In the genomic region with DNA sequence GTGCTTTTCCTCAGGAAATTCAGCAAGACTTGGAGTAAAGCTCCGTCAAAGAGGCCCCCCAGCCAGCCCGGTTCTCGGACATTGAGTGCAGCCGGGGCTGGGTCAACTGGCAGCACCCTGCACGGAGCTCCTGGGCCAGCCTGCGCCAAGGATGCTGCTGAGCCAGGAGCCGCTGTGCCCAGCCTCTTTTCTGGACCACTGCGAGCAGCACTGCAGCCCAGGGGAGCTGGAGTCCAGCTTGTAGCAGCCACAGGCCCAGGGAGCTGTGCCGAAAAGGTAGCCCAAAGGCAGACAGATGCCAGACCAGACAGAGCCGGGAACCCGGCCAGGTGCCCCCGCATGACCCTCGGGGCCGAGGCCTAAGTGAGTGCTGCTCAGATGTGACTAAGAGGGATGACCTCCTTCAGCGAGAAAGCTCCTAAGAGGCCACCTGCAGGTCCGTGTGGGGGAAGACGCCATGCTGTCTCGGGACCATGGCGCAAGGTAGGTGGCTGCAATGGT, we compare ENCODE assay signal across 16 cellular contexts. TPM values are rescaled to one million over a fixed set of nuclear protein-coding genes. Genes with fewer than 3 reads are reported as not detected.
A peak's percentile ranks its signal among the peaks of the same experiment; 100 is the strongest.
DNase-seq lines count a peak whose midpoint lies in the region; ATAC-seq and TF ChIP-seq lines count a peak whose summit lies in the region.
"Had no signal": no experiment of that assay in that cellular context is flagged by ENCODE, and none has a peak within 500 bp of the region (broad histone marks: within the 10 kb centered on the region; RNA-seq: fewer than 3 reads in every experiment).

No MANE protein-coding gene starts in this region.

- CTCF ChIA-PET in MCF 10A (lab: Yijun Ruan, JAX), result interaction anchor here (1.5 kb wide), 1 partner anchor 210 kb away, joined by 4 read pairs; no protein-coding TSS in a partner anchor
- CTCF ChIA-PET in activated CD8-positive, alpha-beta T cell treated with anti-CD3 and anti-CD28 coated beads for 36 hours (lab: Charles Lee), result interaction anchor here (1.5 kb wide), 1 partner anchor 49 kb away, joined by 4 read pairs; no protein-coding TSS in a partner anchor

- H3K4me1 ChIP-seq in breast epithelium (no peaks in the 10 kb centered on the region), thymus (ENCODE audit: control insufficient read depth, insufficient read depth, low read length) (peaks cover 9% of the 10 kb centered on the region)
- H3K4me1 ChIP-seq: pancreas had no signal

- POLR2A ChIA-PET in MCF 10A (lab: Yijun Ruan, JAX), result interaction anchor here (2.9 kb wide), 1 partner anchor 8 kb away, joined by 9 read pairs; a partner anchor contains a TSS
- POLR2A ChIA-PET in activated CD8-positive, alpha-beta T cell treated with anti-CD3 and anti-CD28 coated beads for 36 hours (lab: Charles Lee), result interaction anchor here (0.6 to 2.6 kb wide), 4 partner anchors 8 to 23 kb away, joined by 3 to 13 read pairs (median 4); a partner anchor contains a TSS

- H3K4me3 Mint-ChIP-seq in MCF 10A (ENCODE audit: unreplicated experiment), result no peak overlapping the region
- no peak overlapping the region for H3K4me3 Mint-ChIP-seq in activated CD8-positive, alpha-beta T cell treated with anti-CD3 and anti-CD28 coated beads for 36 hours

- no peak overlapping the region for H3K27ac Mint-ChIP-seq in MCF 10A (ENCODE audit: low read depth, unreplicated experiment)
- no peak overlapping the region for H3K27ac Mint-ChIP-seq in activated CD8-positive, alpha-beta T cell treated with anti-CD3 and anti-CD28 coated beads for 36 hours

- no peaks in the 10 kb centered on the region for H3K9me3 Mint-ChIP-seq in MCF 10A (ENCODE audit: unreplicated experiment)
- H3K9me3 Mint-ChIP-seq in activated CD8-positive, alpha-beta T cell treated with anti-CD3 and anti-CD28 coated beads for 36 hours, result no peaks in the 10 kb centered on the region
- H3K9me3 Mint-ChIP-seq: activated CD4-positive, alpha-beta T cell treated with anti-CD3 and anti-CD28 coated beads, Interleukin-2, amount 10 ng/mL, durations not matched to agents 7 days and 5 days had no signal

- H3K36me3 ChIP-seq in breast epithelium (no peaks in the 10 kb centered on the region), thymus (ENCODE audit: control insufficient read depth, insufficient read depth) (peaks cover 3% of the 10 kb centered on the region)
- H3K36me3 ChIP-seq: pancreas, upper lobe of left lung had no signal

- intact Hi-C loops in breast epithelium (cut with DNase I; ENCODE audit: low total_unique reads) (loop anchor here (10.0 kb wide), 1 partner anchor 190 kb away; a partner anchor contains a TSS), MCF 10A (cut with micrococcal nuclease) (no loop called here)
- intact Hi-C loops in activated CD8-positive, alpha-beta T cell treated with anti-CD3 and anti-CD28 coated beads for 36 hours (cut with micrococcal nuclease), result loop anchor here (10.0 kb wide), 2 partner anchors 210 to 650 kb away; no protein-coding TSS in a partner anchor

- no TSS peak for BruUV-seq in MCF 10A (replicated peaks; lab: Mats Ljungman, UMichigan)

- H3K27me3 Mint-ChIP-seq in MCF 10A (ENCODE audit: insufficient read depth, unreplicated experiment), result no peaks in the 10 kb centered on the region
- H3K27me3 Mint-ChIP-seq in activated CD8-positive, alpha-beta T cell treated with anti-CD3 and anti-CD28 coated beads for 36 hours, result no peaks in the 10 kb centered on the region
- H3K27me3 Mint-ChIP-seq: activated CD4-positive, alpha-beta T cell treated with anti-CD3 and anti-CD28 coated beads, Interleukin-2, amount 10 ng/mL, durations not matched to agents 7 days and 5 days had no signal

- ATAC-seq in activated CD8-positive, alpha-beta T cell treated with anti-CD3 and anti-CD28 coated beads for 36 hours, result no peak
- ATAC-seq: PC-3 had no signal

- peaks cover 34% of the 10 kb centered on the region for H3K36me3 Mint-ChIP-seq in MCF 10A (ENCODE audit: insufficient read depth, unreplicated experiment)
- peaks cover 22% of the 10 kb centered on the region for H3K36me3 Mint-ChIP-seq in activated CD8-positive, alpha-beta T cell treated with anti-CD3 and anti-CD28 coated beads for 36 hours (ENCODE audit: low read depth)

- H3K4me1 Mint-ChIP-seq in MCF 10A (ENCODE audit: insufficient read depth, unreplicated experiment), result peaks cover 20% of the 10 kb centered on the region
- H3K4me1 Mint-ChIP-seq in activated CD8-positive, alpha-beta T cell treated with anti-CD3 and anti-CD28 coated beads for 36 hours (ENCODE audit: low read depth), result peaks cover 39% of the 10 kb centered on the region

- DNase-seq in breast epithelium (ENCODE audit: low spot score in 2 of 2) (no peak), MCF 10A (ENCODE audit: unreplicated experiment) (no peak), amniotic epithelial cell (ENCODE audit: low read depth) (peak; percentile 12), islet precursor cell (peak; percentile 63), GM20000 (ENCODE audit: low spot score) (no peak), H4 (ENCODE audit: low spot score) (no peak)
- DNase-seq in activated CD8-positive, alpha-beta T cell treated with anti-CD3 and anti-CD28 coated beads for 36 hours, result no peak
- DNase-seq: ACHN; activated CD4-positive, alpha-beta T cell treated with anti-CD3 and anti-CD28 coated beads, Interleukin-2, amount 10 ng/mL, durations not matched to agents 7 days and 5 days; activated effector memory CD4-positive, alpha-beta T cell treated with Interleukin-2 at 50 U/mL for 16 hours; mammary epithelial cell; PC-3; stimulated activated CD8-positive, alpha-beta memory T cell treated with anti-CD3 and anti-CD28 coated beads, Interleukin-4, amount 100 ng/mL, for 48 hours had no signal

- H3K9me3 ChIP-seq in breast epithelium (no peaks in the 10 kb centered on the region), thymus (ENCODE audit: control insufficient read depth) (no peaks in the 10 kb centered on the region)
- H3K9me3 ChIP-seq: pancreas, upper lobe of left lung had no signal

- no peak overlapping the region for H3K4me3 ChIP-seq in breast epithelium
- H3K4me3 ChIP-seq in thymus (ENCODE audit: low read length), result no peak overlapping the region
- H3K4me3 ChIP-seq: pancreas, upper lobe of left lung had no signal

- 97% methylated on average over 19 of the region's 19 CpGs for WGBS in thymus

- TF ChIP-seq CTCF in breast epithelium (IDR thresholded peaks at IDR 0.05) (no peak), MCF 10A (IDR thresholded peaks at IDR 0.05; ENCODE audit: unreplicated experiment) (no peak), GM20000 (IDR thresholded peaks at IDR 0.05; ENCODE audit: extremely low read depth, missing control alignments) (no peak)
- no peak for TF ChIP-seq CTCF in activated CD8-positive, alpha-beta T cell treated with anti-CD3 and anti-CD28 coated beads for 36 hours (IDR thresholded peaks at IDR 0.05)

- H3K27me3 ChIP-seq in breast epithelium (no peaks in the 10 kb centered on the region), thymus (ENCODE audit: control insufficient read depth, insufficient read depth) (no peaks in the 10 kb centered on the region)
- H3K27me3 ChIP-seq: pancreas, upper lobe of left lung had no signal

- no peak for TF ChIP-seq POLR2A in breast epithelium (IDR thresholded peaks at IDR 0.05)

- peak overlapping the region; percentile 94 for H3K27ac ChIP-seq in breast epithelium
- peak overlapping the region; percentile 8 for H3K27ac ChIP-seq in thymus (ENCODE audit: low read depth)

RNA-seq across cellular contexts. Expression of a gene that starts 7.3 kb away (rescaled TPM):
- total RNA-seq in breast epithelium (10 to 100 TPM in 2 of 3 donors, 1 to 10 TPM in 1; 3.5 to 20.8 (median 17.7) TPM), MCF 10A (2022) (32.8 and 35.4 TPM in 2 replicates)
- 20.1 TPM for polyA plus RNA-seq in thymus
- 1 to 10 TPM; 4.2 to 5.6 TPM for total RNA-seq in activated CD8-positive, alpha-beta T cell treated with anti-CD3 and anti-CD28 coated beads for 36 hours
- 0.78 and 4.4 TPM in 2 replicates for total RNA-seq in H4 (2014; rRNA removed; shearing (Covaris generic))

RNA-seq across cellular contexts. Expression of a gene that starts 7.7 kb away (rescaled TPM):
- total RNA-seq in breast epithelium (1,000 to 10,000 TPM; 1,531 to 3,365 (median 3,229) TPM), MCF 10A (2022) (1,343 and 1,536 TPM in 2 replicates)
- 3,745 TPM for polyA plus RNA-seq in thymus
- total RNA-seq in activated CD8-positive, alpha-beta T cell treated with anti-CD3 and anti-CD28 coated beads for 36 hours, result 1,000 to 10,000 TPM; 1,457 to 1,492 TPM
- 3,108 and 3,345 TPM in 2 replicates for total RNA-seq in H4 (2014; rRNA removed; shearing (Covaris generic))

RNA-seq across cellular contexts. Expression of a gene that starts 44.2 kb away (rescaled TPM):
- total RNA-seq in breast epithelium, result 10 to 100 TPM; 23.2 to 25.3 (median 23.6) TPM
- total RNA-seq in MCF 10A (2022), result 58.3 and 60.7 TPM in 2 replicates
- 29.2 TPM for polyA plus RNA-seq in thymus
- 10 to 100 TPM; 50.5 to 51.1 TPM for total RNA-seq in activated CD8-positive, alpha-beta T cell treated with anti-CD3 and anti-CD28 coated beads for 36 hours
- 26.5 and 37.2 TPM in 2 replicates for total RNA-seq in H4 (2014; rRNA removed; shearing (Covaris generic))

Comparison
In these comparisons a context has a peak if more than half of its experiments do, and no peak if none do; other contexts are left out.
1. DNase-seq: peak in amniotic epithelial cell (single experiment) and islet precursor cell (single experiment); none in breast epithelium (0 of 2), MCF 10A (single experiment), GM20000 (single experiment), activated CD8-positive, alpha-beta T cell treated with anti-CD3 and anti-CD28 coated beads for 36 hours (single experiment) and H4 (single experiment).